Comparison of ENCODE assay signal across 22 cellular contexts in genomic region chr10:23051855-23052309, GRCh38. TPM values are rescaled to one million over a fixed set of nuclear protein-coding genes. Genes with fewer than 3 reads are reported as not detected.
A peak's percentile ranks its signal among the peaks of the same experiment; 100 is the strongest.
DNase-seq lines count a peak whose midpoint lies in the region; ATAC-seq and TF ChIP-seq lines count a peak whose summit lies in the region.
"Had no signal": no experiment of that assay in that cellular context is flagged by ENCODE, and none has a peak within 500 bp of the region (broad histone marks: within the 10 kb centered on the region; RNA-seq: fewer than 3 reads in every experiment).

No MANE protein-coding gene starts in this region.

- no peak overlapping the region for H2AK5ac ChIP-seq in trophoblast cell (ENCODE audit: low read length)

- no CpG with 5 or more reads among the region's 5 CpGs for WGBS in trophoblast cell (ENCODE audit: extremely low coverage, insufficient coverage, insufficient read length)

- H3K27me3 ChIP-seq in left ventricle myocardium inferior (ENCODE audit: low read depth) (no peaks in the 10 kb centered on the region), PC-9 (ENCODE audit: insufficient read depth, low read depth) (no peaks in the 10 kb centered on the region), trophoblast cell (ENCODE audit: insufficient read depth, low read length) (no peaks in the 10 kb centered on the region)

- peak overlapping the region; percentile 10 for H2BK12ac ChIP-seq in trophoblast cell (ENCODE audit: low read length)

- intact Hi-C loops in Right ventricle myocardium inferior (cut with DNase I) (no loop called here), left ventricle myocardium inferior (cut with micrococcal nuclease) (no loop called here), PC-9 (cut with micrococcal nuclease; ENCODE audit: unreplicated experiment) (loop anchor here (2.0 to 5.0 kb wide), 2 partner anchors 43 to 420 kb away; partner anchors contain the start of gene MSRB2)

- TF ChIP-seq CTCF in left ventricle myocardium inferior (IDR thresholded peaks at IDR 0.05; ENCODE audit: borderline replicate concordance) (no peak), PC-9 (conservative IDR thresholded peaks at IDR 0.05) (no peak)

- no peak for DNase-seq in Right ventricle myocardium inferior (ENCODE audit: missing footprints)
- DNase-seq in left ventricle myocardium inferior: no peak
- peak; percentile 53 to 66 for DNase-seq in PC-9
- DNase-seq in islet precursor cell: peak; percentile 75
- peak; percentile 78 to 90 for DNase-seq in trophoblast cell
- DNase-seq in NCI-H2107 treated with DMSO at 0.1 percent for 48 hours (lab: John Stamatoyannopoulos, UW; ENCODE audit: unreplicated experiment): no peak
- DNase-seq in stimulated activated CD4-positive, alpha-beta T cell treated with anti-CD3 and anti-CD28 coated beads, Interleukin-12 subunit alpha, Interleukin-12 subunit beta, amount 100 ng/mL, for 4 hours: no peak
- DNase-seq: AML-193; C1 segment of cervical spinal cord; Calu3; CD8-positive, alpha-beta T cell; GDM1; H7; NCI-H1092; NCI-H1436; NCI-H187 treated with DMSO at 0.1 percent for 48 hours; NCI-H2227 treated with DMSO at 0.1 percent for 48 hours; NCI-H510A; NCI-H774; NK-92 treated with Interleukin-12 subunit alpha and Interleukin-12 subunit beta, amount 100 ng/mL, for 24 hours had no signal

- no peaks in the 10 kb centered on the region for H3K9me2 ChIP-seq in PC-9 (ENCODE audit: insufficient read depth)

- H3K9ac ChIP-seq in trophoblast cell (ENCODE audit: low read length): no peak overlapping the region

- CTCF ChIA-PET in PC-9 (lab: Charles Lee): no interaction called here

- no peaks in the 10 kb centered on the region for H4K20me1 ChIP-seq in PC-9 (ENCODE audit: insufficient read depth)

- H3K4me3 ChIP-seq in left ventricle myocardium inferior (no peak overlapping the region), PC-9 (no peak overlapping the region), trophoblast cell (ENCODE audit: low read depth, low read length) (no peak overlapping the region)

- H2BK5ac ChIP-seq in trophoblast cell (ENCODE audit: low read depth, low read length, poor library complexity): no peak overlapping the region

- no peak overlapping the region for H3K14ac ChIP-seq in trophoblast cell (ENCODE audit: low read length)

- H2BK120ac ChIP-seq in trophoblast cell (ENCODE audit: insufficient read depth, low read length, poor library complexity): peak overlapping the region; percentile 86

- no peak overlapping the region for H4K12ac ChIP-seq in trophoblast cell (ENCODE audit: low read depth, low read length)

- H3K9me3 ChIP-seq in left ventricle myocardium inferior (replicated peaks) (no peaks in the 10 kb centered on the region), PC-9 (ENCODE audit: insufficient read depth, low read depth) (no peaks in the 10 kb centered on the region), trophoblast cell (ENCODE audit: insufficient read depth, low read depth, low read length) (no peaks in the 10 kb centered on the region)

- no TSS peak for BruUV-seq in PC-9 (replicated peaks; lab: Mats Ljungman, UMichigan)

- H3K4me2 ChIP-seq in PC-9 (peak overlapping the region; percentile 13; the same call in 1 of the 2 replicates), trophoblast cell (ENCODE audit: low read length) (no peak overlapping the region)

- H3K27ac ChIP-seq in left ventricle myocardium inferior (replicated peaks) (no peak overlapping the region), PC-9 (no peak overlapping the region), trophoblast cell (ENCODE audit: low read depth, low read length) (peak overlapping the region; percentile 70)
- H3K27ac ChIP-seq: 22Rv1 had no signal

- H3F3A ChIP-seq in PC-9 (ENCODE audit: insufficient read depth, low read depth): no peaks in the 10 kb centered on the region

- H3K4me1 ChIP-seq in left ventricle myocardium inferior (peaks cover 13% of the 10 kb centered on the region), PC-9 (replicated peaks; ENCODE audit: insufficient read depth) (peaks cover 41% of the 10 kb centered on the region), trophoblast cell (ENCODE audit: control insufficient read depth in 1 of 2, insufficient read depth in 2 of 2, low read length in 2 of 2) (peaks cover 8 to 17% of the 10 kb centered on the region in 2 experiments)

- H3K18ac ChIP-seq in trophoblast cell (ENCODE audit: low read length): no peak overlapping the region

- peak overlapping the region; percentile 69 for H4K91ac ChIP-seq in trophoblast cell (ENCODE audit: low read depth, low read length)

- H3K36me3 ChIP-seq in left ventricle myocardium inferior: no peaks in the 10 kb centered on the region
- no peaks in the 10 kb centered on the region for H3K36me3 ChIP-seq in PC-9 (ENCODE audit: low read depth)
- no peaks in the 10 kb centered on the region for H3K36me3 ChIP-seq in trophoblast cell (ENCODE audit: control insufficient read depth in 1 of 2, insufficient read depth in 2 of 2, low read length in 2 of 2)

- H3K4ac ChIP-seq in trophoblast cell (ENCODE audit: low read depth, low read length): no peak overlapping the region

- H3K79me2 ChIP-seq in PC-9 (ENCODE audit: low read depth): no peaks in the 10 kb centered on the region
- H3K79me2 ChIP-seq in trophoblast cell (ENCODE audit: control insufficient read depth, insufficient read depth, low read length, poor library complexity): no peaks in the 10 kb centered on the region

- H3K23ac ChIP-seq in trophoblast cell (ENCODE audit: low read length): no peak overlapping the region

- POLR2A ChIA-PET in PC-9 (lab: Charles Lee; ENCODE audit: unreplicated experiment): no interaction called here

- peaks cover 14% of the 10 kb centered on the region for H3K79me1 ChIP-seq in trophoblast cell (ENCODE audit: low read length)

- no peak overlapping the region for H4K8ac ChIP-seq in trophoblast cell (ENCODE audit: low read depth, low read length)

- ATAC-seq in Right ventricle myocardium inferior (peak; percentile 34), GM19467 (IDR thresholded peaks at IDR 0.05; ENCODE audit: unreplicated experiment) (no peak)
- ATAC-seq: CD8-positive, alpha-beta T cell had no signal

- H2AFZ ChIP-seq in PC-9 (no peak overlapping the region), trophoblast cell (ENCODE audit: insufficient read depth, low read length, poor library complexity) (no peak overlapping the region)

RNA-seq across cellular contexts. Expression of gene MSRB2, which starts 43.5 kb away (rescaled TPM):
- total RNA-seq in Right ventricle myocardium inferior (171 TPM), left ventricle myocardium inferior (146 TPM), PC-9 (2021) (28.3 and 31.7 TPM in 2 replicates)
- 11.3 and 12.8 TPM in 2 replicates for polyA plus RNA-seq in trophoblast cell (2013)

Comparison
In these comparisons a context has a peak if more than half of its experiments do, and no peak if none do; other contexts are left out.
1. DNase-seq: peak in PC-9 (2 of 2), islet precursor cell (single experiment) and trophoblast cell (2 of 2); none in Right ventricle myocardium inferior (single experiment), left ventricle myocardium inferior (single experiment), NCI-H2107 treated with DMSO at 0.1 percent for 48 hours (single experiment) and stimulated activated CD4-positive, alpha-beta T cell treated with anti-CD3 and anti-CD28 coated beads, Interleukin-12 subunit alpha, Interleukin-12 subunit beta, amount 100 ng/mL, for 4 hours (single experiment).